8 cellular contexts compared by ENCODE assay signal in the genomic region with DNA sequence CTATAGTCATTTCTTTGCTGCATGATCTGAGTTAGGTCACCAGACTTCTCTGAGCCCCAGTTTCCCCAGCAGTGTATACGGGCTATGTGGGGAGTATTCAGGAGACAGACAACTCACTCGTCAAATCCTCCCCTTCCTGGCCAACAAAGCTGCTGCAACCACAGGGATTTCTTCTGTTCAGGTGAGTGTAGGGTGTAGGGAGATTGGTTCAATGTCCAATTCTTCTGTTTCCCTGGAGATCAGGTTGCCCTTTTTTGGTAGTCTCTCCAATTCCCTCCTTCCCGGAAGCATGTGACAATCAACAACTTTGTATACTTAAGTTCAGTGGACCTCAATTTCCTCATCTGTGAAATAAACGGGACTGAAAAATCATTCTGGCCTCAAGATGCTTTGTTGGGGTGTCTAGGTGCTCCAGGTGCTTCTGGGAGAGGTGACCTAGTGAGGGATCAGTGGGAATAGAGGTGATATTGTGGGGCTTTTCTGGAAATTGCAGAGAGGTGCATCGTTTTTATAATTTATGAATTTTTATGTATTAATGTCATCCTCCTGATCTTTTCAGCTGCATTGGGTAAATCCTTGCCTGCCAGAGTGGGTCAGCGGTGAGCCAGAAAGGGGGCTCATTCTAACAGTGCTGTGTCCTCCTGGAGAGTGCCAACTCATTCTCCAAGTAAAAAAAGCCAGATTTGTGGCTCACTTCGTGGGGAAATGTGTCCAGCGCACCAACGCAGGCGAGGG. TPM values are rescaled to one million over a fixed set of nuclear protein-coding genes. Genes with fewer than 3 reads are reported as not detected.
DNase-seq lines count a peak whose midpoint lies in the region; ATAC-seq, FAIRE-seq and TF ChIP-seq lines count a peak whose summit lies in the region.

No MANE protein-coding gene starts in this region.

- H3K4me3 ChIP-seq in AG09309 (ENCODE audit: control insufficient read depth, low read depth, low read length) (peak overlapping the region; percentile 25), HL-60 (replicated peaks; ENCODE audit: insufficient read depth, low read length) (peak overlapping the region; percentile 57; the same call in 1 of the 2 replicates), K562 (peak overlapping the region; percentile 50; the same call in 1 of the 2 replicates)

- in situ Hi-C loops in K562 (cut with MboI) = no loop called here

- no peak for TF ChIP-seq CTCF in AG09309 (IDR thresholded peaks at IDR 0.05; ENCODE audit: control insufficient read depth, insufficient read depth, low read depth, low read length, missing control alignments)
- TF ChIP-seq CTCF in HL-60 (IDR thresholded peaks at IDR 0.05; ENCODE audit: insufficient read depth, low read length) = no peak
- TF ChIP-seq CTCF in K562 (IDR thresholded peaks at IDR 0.05 in 2 of 3, conservative IDR thresholded peaks at IDR 0.05 in 1 of 3; ENCODE audit: insufficient read depth in 2 of 3, low read depth in 1 of 3, low read length in 3 of 3) = no peak

- CTCF ChIA-PET in K562 (lab: Yijun Ruan, JAX; ENCODE audit: low intra/inter-chr PET ratio) = interaction anchor here (0.5 to 0.6 kb wide), 2 partner anchors 46 to 372 kb away, joined by 4 to 7 read pairs; no protein-coding TSS in a partner anchor

- H3K4me2 ChIP-seq in K562 (ENCODE audit: insufficient read depth, low read length) = peak overlapping the region; percentile 50

- no TSS peak for BruUV-seq in K562 (replicated peaks; lab: Mats Ljungman, UMichigan)

- no peaks in the 10 kb centered on the region; the same call in 2 of the 3 replicates for H3K79me2 ChIP-seq in K562 (ENCODE audit: control insufficient read depth, insufficient read depth, low read length)

- peak; percentile 92 for DNase-seq in AG09309 (ENCODE audit: low read depth)
- no peak for DNase-seq in HL-60 (ENCODE audit: low read depth in 1 of 2, low spot score in 1 of 2)
- DNase-seq in K562 (ENCODE audit: extremely low read depth in 1 of 4, low spot score in 3 of 4) = no peak
- DNase-seq in mesenteric fat pad (ENCODE audit: low spot score) = peak; percentile 12
- no peak for DNase-seq in effector CD4-positive, alpha-beta T cell
- no peak for DNase-seq in NCI-H2029 (lab: John Stamatoyannopoulos, UW)
- DNase-seq in cerebellar nuclear complex (lab: John Stamatoyannopoulos, UW) = no peak

- no peaks in the 10 kb centered on the region for H3K9me3 ChIP-seq in K562 (replicated peaks; ENCODE audit: control insufficient read depth, insufficient read depth, low read depth, low read length)

- H3K27me3 ChIP-seq in HL-60 (ENCODE audit: insufficient read depth, poor library complexity, severe bottlenecking) (peaks cover 16% of the 10 kb centered on the region), K562 (ENCODE audit: control insufficient read depth in 2 of 2, insufficient read depth in 2 of 2, low read length in 2 of 2) (peaks cover 23 to 36% of the 10 kb centered on the region in 2 experiments)

- peak; percentile 51 for FAIRE-seq in K562 (lab: Jason Lieb, UNC)

- TF ChIP-seq POLR2A in K562 (conservative IDR thresholded peaks at IDR 0.05) = no peak

- H2AFZ ChIP-seq in K562 (ENCODE audit: low read depth, low read length) = peak overlapping the region; percentile 3; the same call in 1 of the 2 replicates

- no peak for TF ChIP-seq EP300 in K562 (IDR thresholded peaks at IDR 0.05; ENCODE audit: low read length)

- POLR2A ChIA-PET in K562 (lab: Yijun Ruan, JAX) = interaction anchor here (0.6 to 3.3 kb wide), 7 partner anchors 10 to 433 kb away, joined by 3 to 16 read pairs (median 4); no protein-coding TSS in a partner anchor

- no peak for TF ChIP-seq RAD21 in K562 (CRISPR knock-in tag; conservative IDR thresholded peaks at IDR 0.05 in 1 of 2, IDR thresholded peaks at IDR 0.05 in 1 of 2)

- H3K4me1 ChIP-seq in K562 (replicated peaks in 1 of 2; ENCODE audit: control insufficient read depth in 2 of 2, insufficient read depth in 2 of 2, low read length in 2 of 2) = peaks cover 33 to 35% of the 10 kb centered on the region in 2 experiments

- H3K9ac ChIP-seq in K562 (ENCODE audit: insufficient read depth in 1 of 2, low read depth in 2 of 2, low read length in 2 of 2) = peak overlapping the region in 1 of 2 experiments; percentile 33; a peak in 2 of 4 replicates

- H3K9me1 ChIP-seq in K562 (ENCODE audit: control insufficient read depth, insufficient read depth, low read length) = no peaks in the 10 kb centered on the region

- ATAC-seq in K562 = no peak; the same call in 2 of the 3 replicates
- no peak for ATAC-seq in HG03432 (IDR thresholded peaks at IDR 0.05; ENCODE audit: unreplicated experiment)

- no peak overlapping the region for H3K27ac ChIP-seq in HL-60 (replicated peaks)
- no peak overlapping the region for H3K27ac ChIP-seq in K562 (ENCODE audit: extremely low read depth, low read depth, low read length)

- WGBS in K562 (ENCODE audit: insufficient coverage, low coverage, missing lambda C conversion rate) = 8% methylated on average over 10 of the region's 10 CpGs

- no peaks in the 10 kb centered on the region for H3K36me3 ChIP-seq in K562 (ENCODE audit: control insufficient read depth, insufficient read depth, low read length)

- intact Hi-C loops in K562 (cut with micrococcal nuclease) = loop anchor here (10.0 kb wide), 1 partner anchor 253 kb away; no protein-coding TSS in a partner anchor

- no peaks in the 10 kb centered on the region for H4K20me1 ChIP-seq in K562 (replicated peaks; ENCODE audit: control insufficient read depth, insufficient read depth, low read length)

TF ChIP-seq in K562, 482 proteins besides CTCF, POLR2A, EP300 and RAD21 (continues in another document):
- TF ChIP-seq ZC3H4 (CRISPR knock-in tag; IDR thresholded peaks at IDR 0.05; ENCODE audit: borderline replicate concordance) = no peak
- TF ChIP-seq, protein P1, sequence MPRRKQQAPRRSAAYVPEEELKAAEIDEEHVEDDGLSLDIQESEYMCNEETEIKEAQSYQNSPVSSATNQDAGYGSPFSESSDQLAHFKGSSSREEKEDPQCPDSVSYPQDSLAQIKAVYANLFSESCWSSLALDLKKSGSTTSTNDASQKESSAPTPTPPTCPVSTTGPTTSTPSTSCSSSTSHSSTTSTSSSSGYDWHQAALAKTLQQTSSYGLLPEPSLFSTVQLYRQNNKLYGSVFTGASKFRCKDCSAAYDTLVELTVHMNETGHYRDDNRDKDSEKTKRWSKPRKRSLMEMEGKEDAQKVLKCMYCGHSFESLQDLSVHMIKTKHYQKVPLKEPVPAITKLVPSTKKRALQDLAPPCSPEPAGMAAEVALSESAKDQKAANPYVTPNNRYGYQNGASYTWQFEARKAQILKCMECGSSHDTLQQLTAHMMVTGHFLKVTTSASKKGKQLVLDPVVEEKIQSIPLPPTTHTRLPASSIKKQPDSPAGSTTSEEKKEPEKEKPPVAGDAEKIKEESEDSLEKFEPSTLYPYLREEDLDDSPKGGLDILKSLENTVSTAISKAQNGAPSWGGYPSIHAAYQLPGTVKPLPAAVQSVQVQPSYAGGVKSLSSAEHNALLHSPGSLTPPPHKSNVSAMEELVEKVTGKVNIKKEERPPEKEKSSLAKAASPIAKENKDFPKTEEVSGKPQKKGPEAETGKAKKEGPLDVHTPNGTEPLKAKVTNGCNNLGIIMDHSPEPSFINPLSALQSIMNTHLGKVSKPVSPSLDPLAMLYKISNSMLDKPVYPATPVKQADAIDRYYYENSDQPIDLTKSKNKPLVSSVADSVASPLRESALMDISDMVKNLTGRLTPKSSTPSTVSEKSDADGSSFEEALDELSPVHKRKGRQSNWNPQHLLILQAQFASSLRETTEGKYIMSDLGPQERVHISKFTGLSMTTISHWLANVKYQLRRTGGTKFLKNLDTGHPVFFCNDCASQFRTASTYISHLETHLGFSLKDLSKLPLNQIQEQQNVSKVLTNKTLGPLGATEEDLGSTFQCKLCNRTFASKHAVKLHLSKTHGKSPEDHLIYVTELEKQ (CRISPR knock-in tag; IDR thresholded peaks at IDR 0.05) = no peak
- no peak for TF ChIP-seq HOXB6 (CRISPR knock-in tag; IDR thresholded peaks at IDR 0.05; ENCODE audit: borderline replicate concordance)

RNA-seq across cellular contexts. Expression of a gene that starts 0.6 kb away (rescaled TPM):
- 2.3 and 8.5 TPM in 2 replicates for total RNA-seq in K562 (2011; cell fraction: chromatin; rRNA removed; ENCODE audit: low replicate concordance)
- total RNA-seq in K562 (2011; cell fraction: nucleolus; rRNA removed) = 6.4 and 8.2 TPM in 2 replicates
- total RNA-seq in K562 (2011; cell fraction: nucleoplasm; rRNA removed) = 5.9 and 9.0 TPM in 2 replicates
- 5.1 and 5.6 TPM in 2 replicates for total RNA-seq in K562 (2014; rRNA removed)
- total RNA-seq in K562 (2014; rRNA removed; fragmentation: Illumina TruSeq; extraction: Trizol) = 2.5 and 3.3 TPM in 2 replicates
- total RNA-seq in K562 (2015; rRNA removed; fragmentation: Illumina TruSeq; extraction: Trizol) = 2.1 TPM in 2 replicates
- total RNA-seq in K562 (2021) = 7.3 and 8.1 TPM in 2 replicates
- 7.6 and 9.2 TPM in 2 replicates for polyA plus RNA-seq in K562 (2011; rRNA removed)
- 10.9 and 18.9 TPM in 2 replicates for polyA plus RNA-seq in K562 (2011; cell fraction: cytosol; rRNA removed)
- 9.1 and 12.7 TPM in 2 replicates for polyA plus RNA-seq in K562 (2011; cell fraction: nucleus; rRNA removed)
- polyA plus RNA-seq in K562 (2012) = 8.9 and 18.7 TPM in 2 replicates
- 5.8 and 7.7 TPM in 2 replicates for polyA plus RNA-seq in K562 (2014; fragmentation: Illumina TruSeq; extraction: Trizol)
- under 1 TPM; 0.25 to 0.49 TPM for polyA plus RNA-seq in K562 (2014; fragmentation: Nextera tagmentation; extraction: Ambion mirVana)
- polyA plus RNA-seq in K562 (2014; rRNA removed) = 5.9 and 7.0 TPM in 2 replicates
- polyA minus RNA-seq in K562 (2011; rRNA and poly(A)+ RNA removed) = 2.5 and 3.7 TPM in 2 replicates
- 3.7 and 5.2 TPM in 2 replicates for polyA minus RNA-seq in K562 (2011; cell fraction: cytosol; rRNA and poly(A)+ RNA removed)
- polyA minus RNA-seq in K562 (2011; cell fraction: nucleus; rRNA and poly(A)+ RNA removed) = 3.1 and 4.0 TPM in 2 replicates
- total RNA-seq in mesenteric fat pad = 245 TPM

RNA-seq across cellular contexts. Expression of a gene that starts 19.7 kb away (rescaled TPM):
- total RNA-seq in K562 (2011; cell fraction: chromatin; rRNA removed; ENCODE audit: low replicate concordance) = not detected in 2 replicates
- total RNA-seq in K562 (2011; cell fraction: nucleolus; rRNA removed) = 0.17 TPM in 1 of 2 replicates, not detected in the other
- not detected in 2 replicates for total RNA-seq in K562 (2011; cell fraction: nucleoplasm; rRNA removed)
- total RNA-seq in K562 (2014; rRNA removed) (not detected in 2 replicates), K562 (2014; rRNA removed; fragmentation: Illumina TruSeq; extraction: Trizol) (not detected in 2 replicates), K562 (2015; rRNA removed; fragmentation: Illumina TruSeq; extraction: Trizol) (not detected in 2 replicates), K562 (2021) (not detected in 2 replicates), mesenteric fat pad (0.35 TPM)
- polyA plus RNA-seq in K562 (2011; rRNA removed) (not detected in 2 replicates), K562 (2014; fragmentation: Illumina TruSeq; extraction: Trizol) (not detected in 2 replicates), K562 (2014; fragmentation: Nextera tagmentation; extraction: Ambion mirVana) (not detected), K562 (2014; rRNA removed) (not detected in 2 replicates)
- polyA plus RNA-seq in K562 (2011; cell fraction: cytosol; rRNA removed) = not detected in 2 replicates
- not detected in 2 replicates for polyA plus RNA-seq in K562 (2011; cell fraction: nucleus; rRNA removed)
- polyA plus RNA-seq in K562 (2012) = 0.10 TPM in 1 of 2 replicates, not detected in the other
- polyA minus RNA-seq in K562 (2011; rRNA and poly(A)+ RNA removed) = not detected in 2 replicates
- not detected in 2 replicates for polyA minus RNA-seq in K562 (2011; cell fraction: cytosol; rRNA and poly(A)+ RNA removed)
- not detected in 2 replicates for polyA minus RNA-seq in K562 (2011; cell fraction: nucleus; rRNA and poly(A)+ RNA removed)

Comparison
In these comparisons a context has a peak if more than half of its experiments do, and no peak if none do; other contexts are left out.
1. DNase-seq: peak in AG09309 (single experiment) and mesenteric fat pad (single experiment); none in HL-60 (0 of 2), K562 (0 of 4), effector CD4-positive, alpha-beta T cell (single experiment), NCI-H2029 (single experiment) and cerebellar nuclear complex (0 of 2).
2. RNA of a gene that starts 0.6 kb away (total RNA-seq): 245 TPM in mesenteric fat pad (single experiment); 2.1 to 9.0 TPM in K562; every median in the first group is over 10 times any median in the second.
3. Peak in every context shown above with its lines, with median percentiles within 50 percentile points of each other: H3K4me3 ChIP-seq.